In genomic region chr15:88981244-88982215, GRCh38 we compare ENCODE assay signal across 21 cellular contexts.
DNase-seq lines count a peak whose midpoint lies in the region; ATAC-seq, FAIRE-seq and TF ChIP-seq lines count a peak whose summit lies in the region.
"Had no signal": no experiment of that assay in that cellular context is flagged by ENCODE, and none has a peak within 500 bp of the region (broad histone marks: within the 10 kb centered on the region; RNA-seq: fewer than 3 reads in every experiment).

No MANE protein-coding gene starts in this region.

- H3K4ac ChIP-seq in H9 (ENCODE audit: low read depth, low read length), result no peak overlapping the region
- no peak overlapping the region for H3K4ac ChIP-seq in mesendoderm (ENCODE audit: low read depth, low read length)

- no peak overlapping the region for H4K91ac ChIP-seq in H9 (ENCODE audit: insufficient read length, low read depth, low read length)

- H4K8ac ChIP-seq in H9 (replicated peaks; ENCODE audit: insufficient read length, low read depth, low read length), result no peak overlapping the region
- no peak overlapping the region for H4K8ac ChIP-seq in mesendoderm (ENCODE audit: low read depth, low read length)

- H2AFZ ChIP-seq in H9 (ENCODE audit: low read length) (no peak overlapping the region), GM12878 (ENCODE audit: control insufficient read depth, low read depth, low read length) (no peak overlapping the region)

- H3K79me2 ChIP-seq in H9 (ENCODE audit: insufficient read depth, low read length), result no peaks in the 10 kb centered on the region
- H3K79me2 ChIP-seq in GM12878 (ENCODE audit: control insufficient read depth, insufficient read depth, low read length), result no peaks in the 10 kb centered on the region
- H3K79me2 ChIP-seq in mesendoderm (ENCODE audit: control insufficient read depth, insufficient read depth, low read length), result no peaks in the 10 kb centered on the region

- H3K18ac ChIP-seq in H9 (ENCODE audit: insufficient read length, low read depth, low read length), result no peak overlapping the region
- H3K18ac ChIP-seq in mesendoderm (ENCODE audit: low read length), result no peak overlapping the region

- H3K4me3 Mint-ChIP-seq in H9, result no peak overlapping the region
- H3K4me3 Mint-ChIP-seq: activated CD4-positive, alpha-beta T cell treated with anti-CD3 and anti-CD28 coated beads for 36 hours; natural killer cell; stimulated activated naive CD8-positive, alpha-beta T cell treated with anti-CD3 and anti-CD28 coated beads, Interleukin-15, amount 100 ng/mL, for 72 hours had no signal

- no peaks in the 10 kb centered on the region for H3K23me2 ChIP-seq in H9 (ENCODE audit: insufficient read length, low read depth, low read length, poor library complexity, severe bottlenecking)

- H3K23ac ChIP-seq in H9 (ENCODE audit: insufficient read length, low read depth, low read length) (no peak overlapping the region), mesendoderm (ENCODE audit: low read length) (no peak overlapping the region)

- H2BK5ac ChIP-seq in H9 (ENCODE audit: insufficient read length, low read length) (no peak overlapping the region), mesendoderm (ENCODE audit: low read length) (no peak overlapping the region)

- no CpG with 5 or more reads among the region's 15 CpGs for WGBS in H9 (ENCODE audit: extremely low coverage, insufficient read length, low lambda C conversion rate)
- 59% methylated on average over 15 of the region's 15 CpGs for WGBS in GM12878 (ENCODE audit: insufficient coverage, insufficient replicate concordance, low lambda C conversion rate, missing lambda C conversion rate)
- WGBS in mesendoderm (ENCODE audit: extremely low coverage, insufficient coverage, low lambda C conversion rate), result no CpG with 5 or more reads among the region's 15 CpGs
- 77 to 82% (median 81%) methylated on average over 15 of the region's 15 CpGs for WGBS in spleen, 5 donors

- H3K79me1 ChIP-seq in H9 (ENCODE audit: insufficient read depth, low read depth, low read length, poor library complexity, severe bottlenecking) (no peaks in the 10 kb centered on the region), mesendoderm (ENCODE audit: low read length) (no peaks in the 10 kb centered on the region)

- no peak for TF ChIP-seq CTCF in AG09309 (IDR thresholded peaks at IDR 0.05; ENCODE audit: control insufficient read depth, insufficient read depth, low read depth, low read length, missing control alignments)
- no peak for TF ChIP-seq CTCF in H9 (conservative IDR thresholded peaks at IDR 0.05)
- no peak for TF ChIP-seq CTCF in GM12878 (IDR thresholded peaks at IDR 0.05 in 2 of 3, conservative IDR thresholded peaks at IDR 0.05 in 1 of 3; ENCODE audit: control insufficient read depth in 2 of 3, extremely low read depth in 1 of 3, insufficient read depth in 1 of 3, low read depth in 3 of 3, low read length in 3 of 3)
- no peak for TF ChIP-seq CTCF in RWPE1 (conservative IDR thresholded peaks at IDR 0.05; ENCODE audit: low read depth)
- no peak for TF ChIP-seq CTCF in spleen (IDR thresholded peaks at IDR 0.05 in 8 of 11, conservative IDR thresholded peaks at IDR 0.05 in 3 of 11)

- intact Hi-C loops in GM12878 (cut with micrococcal nuclease; ENCODE audit: unreplicated experiment), result loop anchor here (1.0 to 2.0 kb wide), 4 partner anchors 31 to 77 kb away; no protein-coding TSS in a partner anchor
- intact Hi-C loops in spleen (cut with DNase I; ENCODE audit: low total_unique reads), result no loop called here

- POLR2A ChIA-PET in GM12878 (lab: Charles Lee) (no interaction called here), RWPE1 (lab: Yijun Ruan, JAX; ENCODE audit: low non-redundant PET) (no interaction called here)

- no peak overlapping the region for H4K5ac ChIP-seq in H9 (ENCODE audit: insufficient read length, low read depth, low read length)
- H4K5ac ChIP-seq in mesendoderm (ENCODE audit: low read length), result no peak overlapping the region

- no peak overlapping the region for H3K9ac ChIP-seq in H9 (ENCODE audit: extremely low read depth, insufficient read length, low read length)
- no peak overlapping the region for H3K9ac ChIP-seq in GM12878 (ENCODE audit: control insufficient read depth, insufficient read depth, low read length)
- H3K9ac ChIP-seq in mesendoderm (ENCODE audit: low read length), result no peak overlapping the region

- peak; percentile 15; the same call in 1 of the 3 replicates for ATAC-seq in GM12878
- ATAC-seq: activated CD4-positive, alpha-beta T cell treated with anti-CD3 and anti-CD28 coated beads for 36 hours; natural killer cell; stimulated activated naive CD8-positive, alpha-beta T cell treated with anti-CD3 and anti-CD28 coated beads, Interleukin-15, amount 100 ng/mL, for 72 hours had no signal

- in situ Hi-C loops in GM12878 (cut with MboI), result no loop called here

- peak overlapping the region; percentile 49 to 89 (median 60); a peak in 5 of 7 replicates for H3K27ac Mint-ChIP-seq in H9
- H3K27ac Mint-ChIP-seq: activated CD4-positive, alpha-beta T cell treated with anti-CD3 and anti-CD28 coated beads for 36 hours; natural killer cell had no signal

- no peak for TF ChIP-seq EP300 in GM12878 (IDR thresholded peaks at IDR 0.05; ENCODE audit: borderline replicate concordance in 1 of 2, control insufficient read depth in 1 of 2, low read depth in 2 of 2, low read length in 2 of 2)

- no peaks in the 10 kb centered on the region for H3K36me3 ChIP-seq in GM12878 (ENCODE audit: control insufficient read depth in 2 of 2, insufficient read depth in 2 of 2, low read length in 1 of 2)
- H3K36me3 ChIP-seq in mesendoderm (ENCODE audit: control insufficient read depth, insufficient read depth, low read length), result no peaks in the 10 kb centered on the region
- no peaks in the 10 kb centered on the region for H3K36me3 ChIP-seq in spleen
- H3K36me3 ChIP-seq: prostate gland had no signal

- H2BK15ac ChIP-seq in H9 (ENCODE audit: low read depth, low read length) (no peak overlapping the region), mesendoderm (replicated peaks; ENCODE audit: low read depth) (no peak overlapping the region)

- BruUV-seq in GM12878 (replicated peaks; lab: Mats Ljungman, UMichigan), result no TSS peak

- no peaks in the 10 kb centered on the region for H3K27me3 ChIP-seq in H9 (ENCODE audit: insufficient read depth, low read length)
- H3K27me3 ChIP-seq in GM12878 (replicated peaks in 1 of 2; ENCODE audit: control insufficient read depth in 2 of 2, insufficient read depth in 2 of 2, low read length in 1 of 2), result peaks cover 0 to 2% of the 10 kb centered on the region in 2 experiments; a peak in 1 of 4 replicates
- no peaks in the 10 kb centered on the region for H3K27me3 ChIP-seq in mesendoderm (ENCODE audit: insufficient read depth, low read length, poor library complexity)
- peaks cover 0 to 5% (median 0%) of the 10 kb centered on the region in 7 donors for H3K27me3 ChIP-seq in spleen (replicated peaks in 1 of 7)

- no peak overlapping the region for H3K14ac ChIP-seq in H9 (ENCODE audit: insufficient read depth, low read length)

- H3K4me3 ChIP-seq in AG09309 (ENCODE audit: control insufficient read depth, low read depth, low read length) (no peak overlapping the region), GM12878 (no peak overlapping the region), mesendoderm (ENCODE audit: low read length) (no peak overlapping the region), spleen (no peak overlapping the region)
- H3K4me3 ChIP-seq: lung, prostate gland had no signal

- no peaks in the 10 kb centered on the region for H3K27me3 Mint-ChIP-seq in H9 (ENCODE audit: low read depth)
- H3K27me3 Mint-ChIP-seq: activated CD4-positive, alpha-beta T cell treated with anti-CD3 and anti-CD28 coated beads for 36 hours had no signal

- no peak overlapping the region for H3K4me2 ChIP-seq in H9 (ENCODE audit: insufficient read depth, insufficient read length, low read length)
- no peak overlapping the region for H3K4me2 ChIP-seq in GM12878 (ENCODE audit: control insufficient read depth, insufficient read depth)
- no peak overlapping the region for H3K4me2 ChIP-seq in mesendoderm (ENCODE audit: low read length)

- no peak overlapping the region for H2BK20ac ChIP-seq in H9 (ENCODE audit: low read depth, low read length, poor library complexity, severe bottlenecking)

- no peak for TF ChIP-seq RAD21 in GM12878 (IDR thresholded peaks at IDR 0.05; ENCODE audit: insufficient read depth, low read depth, low read length)

- H3K56ac ChIP-seq in H9 (ENCODE audit: insufficient read length, low read depth, low read length) (no peak overlapping the region), mesendoderm (ENCODE audit: low read length) (no peak overlapping the region)

- H2AK5ac ChIP-seq in H9 (ENCODE audit: insufficient read length, low read length), result no peak overlapping the region
- H2AK5ac ChIP-seq in mesendoderm (ENCODE audit: low read length), result no peak overlapping the region

- no peak for TF ChIP-seq POLR2A in GM12878 (IDR thresholded peaks at IDR 0.05; ENCODE audit: low read depth, low read length)
- TF ChIP-seq POLR2A in spleen (IDR thresholded peaks at IDR 0.05), result no peak

- no peaks in the 10 kb centered on the region; a peak in 2 of 5 replicates for H3K9me3 Mint-ChIP-seq in H9
- H3K9me3 Mint-ChIP-seq: natural killer cell; stimulated activated naive CD8-positive, alpha-beta T cell treated with anti-CD3 and anti-CD28 coated beads, Interleukin-15, amount 100 ng/mL, for 72 hours had no signal

- no peak overlapping the region for H3T11ph ChIP-seq in H9 (ENCODE audit: low read length)

- H3K36me3 Mint-ChIP-seq in H9 (ENCODE audit: insufficient read depth in 1 of 3, low read depth in 3 of 3), result peaks cover 0 to 2% (median 0%) of the 10 kb centered on the region in 3 experiments; a peak in 2 of 7 replicates
- H3K36me3 Mint-ChIP-seq: natural killer cell had no signal

- RAD21 ChIA-PET in GM12878 (lab: Charles Lee; ENCODE audit: unreplicated experiment), result interaction anchor here (0.7 to 1.2 kb wide), 4 partner anchors 61 to 264 kb away, joined by 3 to 6 read pairs (median 4); no protein-coding TSS in a partner anchor

- H2BK120ac ChIP-seq in H9 (ENCODE audit: low read depth, low read length, poor library complexity, severe bottlenecking), result no peak overlapping the region
- no peak overlapping the region for H2BK120ac ChIP-seq in mesendoderm (ENCODE audit: low read depth, low read length)

- peaks cover 4% of the 10 kb centered on the region; the same call in 1 of the 2 replicates for H3K4me1 ChIP-seq in H9 (ENCODE audit: insufficient read depth, low read length)
- H3K4me1 ChIP-seq in GM12878 (ENCODE audit: control insufficient read depth, insufficient read depth, low read length), result peaks cover 19% of the 10 kb centered on the region
- peaks cover 6% of the 10 kb centered on the region for H3K4me1 ChIP-seq in mesendoderm (ENCODE audit: control insufficient read depth, low read depth, low read length)
- peaks cover 0 to 17% (median 12%) of the 10 kb centered on the region in 6 donors for H3K4me1 ChIP-seq in spleen
- H3K4me1 ChIP-seq: prostate gland had no signal

- CTCF ChIA-PET in GM12878 (lab: Yijun Ruan, JAX) (interaction anchor here (0.9 to 2.2 kb wide), 4 partner anchors 21 to 77 kb away, joined by 3 to 16 read pairs (median 4); no protein-coding TSS in a partner anchor), RWPE1 (lab: Yijun Ruan, JAX) (interaction anchor here (0.6 kb wide), 1 partner anchor 171 kb away, joined by 4 read pairs; no protein-coding TSS in a partner anchor)

- H3K9me3 ChIP-seq in H9 (ENCODE audit: control insufficient read depth, low read depth, low read length) (no peaks in the 10 kb centered on the region), GM12878 (replicated peaks; ENCODE audit: control insufficient read depth, insufficient read depth, low read length) (no peaks in the 10 kb centered on the region), spleen (peaks cover 0 to 8% (median 0%) of the 10 kb centered on the region in 8 donors)
- H3K9me3 ChIP-seq: prostate gland had no signal

- H3K27ac ChIP-seq in H9 (ENCODE audit: insufficient read length, low read depth, low read length), result no peak overlapping the region
- H3K27ac ChIP-seq in GM12878 (ENCODE audit: control insufficient read depth, insufficient read depth), result no peak overlapping the region
- no peak overlapping the region for H3K27ac ChIP-seq in mesendoderm (ENCODE audit: low read depth, low read length)
- no peak overlapping the region for H3K27ac ChIP-seq in RWPE1
- no peak overlapping the region for H3K27ac ChIP-seq in spleen
- H3K27ac ChIP-seq: prostate gland had no signal

- SMC1A ChIA-PET in GM12878 (lab: Charles Lee; ENCODE audit: uncharacterized antibody, unreplicated experiment), result interaction anchor here (1.0 to 2.1 kb wide), 6 partner anchors 13 to 131 kb away, joined by 3 to 11 read pairs (median 6); no protein-coding TSS in a partner anchor

- peaks cover 43% of the 10 kb centered on the region in 2 experiments for H3K4me1 Mint-ChIP-seq in H9
- H3K4me1 Mint-ChIP-seq: activated CD4-positive, alpha-beta T cell treated with anti-CD3 and anti-CD28 coated beads for 36 hours; natural killer cell; stimulated activated naive CD8-positive, alpha-beta T cell treated with anti-CD3 and anti-CD28 coated beads, Interleukin-15, amount 100 ng/mL, for 72 hours had no signal

- no peak overlapping the region for H2BK12ac ChIP-seq in H9 (ENCODE audit: insufficient read length, low read depth, low read length)

- H4K20me1 ChIP-seq in H9 (ENCODE audit: control insufficient read depth, insufficient read depth, insufficient read length) (no peaks in the 10 kb centered on the region), GM12878 (ENCODE audit: control insufficient read depth, insufficient read depth) (no peaks in the 10 kb centered on the region)

- peak; percentile 33 for DNase-seq in AG09309 (ENCODE audit: low read depth)
- no peak for DNase-seq in H9
- no peak for DNase-seq in GM12878 (ENCODE audit: low read depth, low spot score)
- peak; percentile 58 for DNase-seq in mesendoderm
- no peak for DNase-seq in activated CD4-positive, alpha-beta T cell treated with anti-CD3 and anti-CD28 coated beads for 48 hours
- no peak for DNase-seq in A172 (ENCODE audit: low spot score)
- no peak for DNase-seq in RWPE1 (ENCODE audit: low spot score)
- DNase-seq in spleen, result no peak
- DNase-seq: activated CD4-positive, alpha-beta T cell treated with anti-CD3 and anti-CD28 coated beads for 36 hours; activated effector memory CD4-positive, alpha-beta T cell treated with anti-CD3 and anti-CD28 coated beads, Interleukin-2, amount 50 U/mL, for 16 hours; Calu3; GDM1; natural killer cell; NCI-H1930; stimulated activated naive CD8-positive, alpha-beta T cell treated with anti-CD3 and anti-CD28 coated beads, Interleukin-15, amount 100 ng/mL, for 72 hours; T-helper 9 cell had no signal

- FAIRE-seq in GM12878 (lab: Jason Lieb, UNC), result no peak
- FAIRE-seq: frontal cortex, GM12892, urothelium cell line had no signal

Comparison
In these comparisons a context has a peak if more than half of its experiments do, and no peak if none do; other contexts are left out.
1. DNase-seq: peak in AG09309 (single experiment) and mesendoderm (single experiment); none in H9 (single experiment), GM12878 (single experiment), activated CD4-positive, alpha-beta T cell treated with anti-CD3 and anti-CD28 coated beads for 48 hours (single experiment), A172 (single experiment), RWPE1 (single experiment) and spleen (single experiment).